Comparison of ENCODE assay signal across 8 cellular contexts in genomic region chr4:112075129-112075753, GRCh38.
A peak's percentile ranks its signal among the peaks of the same experiment; 100 is the strongest.
DNase-seq lines count a peak whose midpoint lies in the region; ATAC-seq and TF ChIP-seq lines count a peak whose summit lies in the region.

No MANE protein-coding gene starts in this region.

- H3K36me3 ChIP-seq in GM23248 (ENCODE audit: low read depth) (no peaks in the 10 kb centered on the region), neural cell (ENCODE audit: insufficient read depth, low read length) (no peaks in the 10 kb centered on the region)

- in situ Hi-C loops in GM23248 (cut with MboI): no loop called here

- no peak overlapping the region for H3K27ac Mint-ChIP-seq in T-helper 17 cell

- H3K27ac ChIP-seq in GM23248 (no peak overlapping the region), neural cell (ENCODE audit: low read length) (no peak overlapping the region)

- peaks cover 20% of the 10 kb centered on the region for H3K27me3 Mint-ChIP-seq in T-helper 17 cell

- no peaks in the 10 kb centered on the region for H3K9me2 ChIP-seq in GM23248 (ENCODE audit: insufficient read depth)
- H3K9me2 ChIP-seq in neural cell (ENCODE audit: insufficient read depth, low read length): no peaks in the 10 kb centered on the region

- no peak overlapping the region for H3K4me3 ChIP-seq in GM23248
- H3K4me3 ChIP-seq in epithelial cell of proximal tubule (ENCODE audit: low read depth, low read length): no peak overlapping the region
- no peak overlapping the region for H3K4me3 ChIP-seq in neural cell (ENCODE audit: low read length)

- WGBS in GM23248 (ENCODE audit: low coverage in 1 of 2, low lambda C conversion rate in 2 of 2, missing lambda C conversion rate in 2 of 2), 2 experiments: 49 to 51% methylated on average over 4 of the region's 4 CpGs

- H2AFZ ChIP-seq in GM23248 (no peak overlapping the region), neural cell (ENCODE audit: low read depth, low read length) (no peak overlapping the region)

- H3F3A ChIP-seq in GM23248 (ENCODE audit: insufficient read depth) (no peaks in the 10 kb centered on the region), neural cell (ENCODE audit: insufficient read depth, low read length, poor library complexity, severe bottlenecking) (no peaks in the 10 kb centered on the region)

- no peak overlapping the region for H3K4me3 Mint-ChIP-seq in T-helper 17 cell

- TF ChIP-seq CTCF in epithelial cell of proximal tubule (conservative IDR thresholded peaks at IDR 0.05; ENCODE audit: low read depth, low read length) (peak; percentile 86), neural cell (IDR thresholded peaks at IDR 0.05; ENCODE audit: poor library complexity, severe bottlenecking) (peak; percentile 58)

- TF ChIP-seq RAD21 in neural cell (conservative IDR thresholded peaks at IDR 0.05): no peak

- DNase-seq in stimulated activated CD4-positive, alpha-beta T cell treated with anti-CD3 and anti-CD28 coated beads, Interleukin-15, amount 100 ng/mL, for 24 hours: peak; percentile 36
- DNase-seq in stimulated activated CD4-positive, alpha-beta T cell treated with anti-CD3 and anti-CD28 coated beads, Interleukin-4, amount 100 ng/mL, for 1 hour: no peak
- DNase-seq in GM23248 (peak; percentile 84), Kasumi-1 (lab: John Stamatoyannopoulos, UW) (peak; percentile 72 to 75), T-helper 17 cell (no peak), epithelial cell of proximal tubule (ENCODE audit: low read depth) (no peak), putamen (ENCODE audit: low spot score) (no peak)

- H3K9ac ChIP-seq in GM23248 (no peak overlapping the region), neural cell (ENCODE audit: low read length) (no peak overlapping the region)

- H3K79me2 ChIP-seq in GM23248 (ENCODE audit: insufficient read depth) (no peaks in the 10 kb centered on the region), neural cell (replicated peaks; ENCODE audit: insufficient read depth, low read length) (no peaks in the 10 kb centered on the region)

- H3K4me1 Mint-ChIP-seq in T-helper 17 cell: peaks cover 3% of the 10 kb centered on the region

- H3K4me1 ChIP-seq in GM23248 (ENCODE audit: insufficient read depth): 0 out of 2 replicates have a peak, but pooled peaks cover under 1% of the 10 kb centered on the region

- TF ChIP-seq EP300 in neural cell (conservative IDR thresholded peaks at IDR 0.05; ENCODE audit: poor library complexity, severe bottlenecking): no peak

- no peak overlapping the region for H3K4me2 ChIP-seq in GM23248 (ENCODE audit: unreplicated experiment)
- H3K4me2 ChIP-seq in neural cell (ENCODE audit: low read length): no peak overlapping the region

- no peaks in the 10 kb centered on the region for H4K20me1 ChIP-seq in GM23248 (ENCODE audit: insufficient read depth)
- no peaks in the 10 kb centered on the region for H4K20me1 ChIP-seq in neural cell (ENCODE audit: insufficient read depth)

- H3K27me3 ChIP-seq in GM23248 (replicated peaks; ENCODE audit: insufficient read depth): no peaks in the 10 kb centered on the region
- H3K27me3 ChIP-seq in neural cell (ENCODE audit: insufficient read depth, low read depth, low read length): no peaks in the 10 kb centered on the region

- H3K9me3 ChIP-seq in GM23248 (ENCODE audit: low read depth): no peaks in the 10 kb centered on the region
- H3K9me3 ChIP-seq in T-helper 17 cell (ENCODE audit: control insufficient read depth, low read length, poor library complexity, severe bottlenecking): peaks cover 3% of the 10 kb centered on the region
- H3K9me3 ChIP-seq in neural cell (ENCODE audit: low read length): no peaks in the 10 kb centered on the region

- peaks cover 8% of the 10 kb centered on the region for H3K36me3 Mint-ChIP-seq in T-helper 17 cell (ENCODE audit: low read depth)

- peak; percentile 76 for ATAC-seq in T-helper 17 cell

TF ChIP-seq in neural cell, 6 proteins besides CTCF, POLR2A, EP300 and RAD21:
- TF ChIP-seq SMC3 (conservative IDR thresholded peaks at IDR 0.05; ENCODE audit: poor library complexity): peak; percentile 19
- no peak for TF ChIP-seq MXI1 (conservative IDR thresholded peaks at IDR 0.05; ENCODE audit: poor library complexity, severe bottlenecking)

Comparison
In these comparisons a context has a peak if more than half of its experiments do, and no peak if none do; other contexts are left out.
1. DNase-seq: peak in stimulated activated CD4-positive, alpha-beta T cell treated with anti-CD3 and anti-CD28 coated beads, Interleukin-15, amount 100 ng/mL, for 24 hours (single experiment), GM23248 (single experiment) and Kasumi-1 (2 of 2); none in stimulated activated CD4-positive, alpha-beta T cell treated with anti-CD3 and anti-CD28 coated beads, Interleukin-4, amount 100 ng/mL, for 1 hour (single experiment), T-helper 17 cell (0 of 3), epithelial cell of proximal tubule (single experiment) and putamen (single experiment).